1 cellular context compared by ENCODE assay signal in genomic region chr2:96602330-96602823, GRCh38.
TF ChIP-seq lines count a peak whose summit lies in the region.

No MANE protein-coding gene starts in this region.

TF ChIP-seq in GM12878, 131 proteins besides CTCF, POLR2A, EP300 and RAD21 (continued from another document):
- TF ChIP-seq E4F1 (IDR thresholded peaks at IDR 0.05; ENCODE audit: borderline replicate concordance, partially characterized antibody) (no peak), MEF2A (IDR thresholded peaks at IDR 0.05; ENCODE audit: insufficient read depth, low read depth, low read length) (no peak), IKZF2 (IDR thresholded peaks at IDR 0.05) (no peak), ZBTB4 (CRISPR knock-in tag; IDR thresholded peaks at IDR 0.05) (no peak), PAX8 (IDR thresholded peaks at IDR 0.05) (no peak), BRCA1 (IDR thresholded peaks at IDR 0.05; ENCODE audit: low read depth, low read length) (no peak), STAT1 (conservative IDR thresholded peaks at IDR 0.05) (no peak), RELA (IDR thresholded peaks at IDR 0.05; ENCODE audit: borderline replicate concordance, partially characterized antibody) (no peak), CBX3 (IDR thresholded peaks at IDR 0.05; ENCODE audit: borderline replicate concordance, low read depth) (no peak), ESRRA (IDR thresholded peaks at IDR 0.05; ENCODE audit: low read length) (no peak), RB1 (IDR thresholded peaks at IDR 0.05; ENCODE audit: borderline replicate concordance) (no peak), NR2C1 (IDR thresholded peaks at IDR 0.05) (no peak), EED (IDR thresholded peaks at IDR 0.05; ENCODE audit: low read depth) (no peak)
